Comparison of ENCODE assay signal across 10 cellular contexts in the genomic region with DNA sequence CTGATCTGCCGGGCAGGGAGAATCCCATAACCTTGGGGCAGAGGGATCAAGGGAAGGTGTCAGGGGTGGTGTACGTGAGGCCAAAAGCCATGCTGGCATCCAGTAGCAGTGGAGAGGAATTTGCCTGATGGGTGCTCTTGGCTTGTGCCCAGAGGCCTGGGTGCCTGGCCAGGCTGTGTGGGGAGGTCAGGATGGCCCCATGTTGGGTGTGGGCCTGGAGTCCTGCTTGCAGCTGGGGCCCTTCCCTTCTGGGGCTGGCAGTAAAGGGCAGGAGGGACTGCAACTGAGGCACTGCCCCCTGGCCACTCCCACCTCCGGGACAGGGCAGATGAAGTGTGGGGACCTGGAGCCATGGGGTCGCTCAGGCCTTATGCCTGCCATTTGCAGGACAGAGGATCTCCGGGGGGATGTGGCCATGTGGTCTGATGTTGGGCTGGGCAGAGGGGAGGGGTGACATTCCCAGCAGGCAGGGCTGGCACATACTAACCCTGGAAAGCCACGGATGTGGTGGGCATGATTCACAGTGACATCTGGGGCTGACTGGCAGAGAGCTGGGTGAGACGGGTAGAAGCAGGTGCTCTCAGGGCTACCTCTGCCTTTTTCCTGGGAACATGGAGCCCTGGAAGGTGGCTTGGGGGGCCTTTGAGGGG. TPM values are rescaled to one million over a fixed set of nuclear protein-coding genes. Genes with fewer than 3 reads are reported as not detected.
A peak's percentile ranks its signal among the peaks of the same experiment; 100 is the strongest.
DNase-seq lines count a peak whose midpoint lies in the region; ATAC-seq and TF ChIP-seq lines count a peak whose summit lies in the region.
"Had no signal": no experiment of that assay in that cellular context is flagged by ENCODE, and none has a peak within 500 bp of the region (broad histone marks: within the 10 kb centered on the region; RNA-seq: fewer than 3 reads in every experiment).

No MANE protein-coding gene starts in this region.

- DNase-seq in CD8-positive, alpha-beta T cell: peak in 4 of 7 experiments; percentile 69 to 72 (median 71)
- DNase-seq in naive thymus-derived CD4-positive, alpha-beta T cell: no peak
- DNase-seq in osteocyte (ENCODE audit: extremely low spot score, unreplicated experiment) (no peak), H4 (ENCODE audit: low spot score) (no peak)
- DNase-seq: NCI-H524 treated with DMSO at 0.1 percent for 48 hours had no signal

- H3K27ac ChIP-seq in CD8-positive, alpha-beta T cell (ENCODE audit: low read depth, low read length): peak overlapping the region; percentile 97
- H3K27ac ChIP-seq in OCI-LY3 (ENCODE audit: low read length): peak overlapping the region; percentile 99
- H3K27ac ChIP-seq in naive thymus-derived CD4-positive, alpha-beta T cell (ENCODE audit: low read depth, low read length): peak overlapping the region; percentile 96
- H3K27ac ChIP-seq: epithelial cell of prostate had no signal

- peak overlapping the region; percentile 100 for H3K9ac ChIP-seq in OCI-LY3 (ENCODE audit: low read length)

- no peaks in the 10 kb centered on the region for H3K27me3 ChIP-seq in CD8-positive, alpha-beta T cell (ENCODE audit: insufficient read depth, low read length)
- H3K27me3 ChIP-seq in OCI-LY3 (ENCODE audit: low read depth, low read length): no peaks in the 10 kb centered on the region
- H3K27me3 ChIP-seq in naive thymus-derived CD4-positive, alpha-beta T cell (ENCODE audit: control insufficient read depth in 2 of 2, insufficient read depth in 2 of 2, low read length in 2 of 2): no peaks in the 10 kb centered on the region

- H3K27me3 Mint-ChIP-seq in CD8-positive, alpha-beta T cell (ENCODE audit: low read depth): no peaks in the 10 kb centered on the region
- no peaks in the 10 kb centered on the region for H3K27me3 Mint-ChIP-seq in activated naive CD8-positive, alpha-beta T cell
- no peaks in the 10 kb centered on the region for H3K27me3 Mint-ChIP-seq in naive thymus-derived CD4-positive, alpha-beta T cell
- H3K27me3 Mint-ChIP-seq in osteocyte (ENCODE audit: unreplicated experiment): peaks cover 3% of the 10 kb centered on the region

- H3K4me3 ChIP-seq in CD8-positive, alpha-beta T cell (ENCODE audit: low read depth, low read length): peak overlapping the region; percentile 84
- peak overlapping the region; percentile 100 for H3K4me3 ChIP-seq in OCI-LY3 (ENCODE audit: low read length)
- H3K4me3 ChIP-seq in naive thymus-derived CD4-positive, alpha-beta T cell (ENCODE audit: low read length): peak overlapping the region; percentile 91

- H3K4me3 Mint-ChIP-seq in CD8-positive, alpha-beta T cell: peak overlapping the region; percentile 100
- peak overlapping the region; percentile 91 for H3K4me3 Mint-ChIP-seq in activated naive CD8-positive, alpha-beta T cell
- peak overlapping the region; percentile 93 to 100 (median 98) for H3K4me3 Mint-ChIP-seq in naive thymus-derived CD4-positive, alpha-beta T cell
- H3K4me3 Mint-ChIP-seq in osteocyte (ENCODE audit: unreplicated experiment): no peak overlapping the region

- H3K27ac Mint-ChIP-seq in CD8-positive, alpha-beta T cell: peak overlapping the region; percentile 100
- H3K27ac Mint-ChIP-seq in activated naive CD8-positive, alpha-beta T cell: peak overlapping the region; percentile 99
- peak overlapping the region; percentile 96 to 100 (median 99) for H3K27ac Mint-ChIP-seq in naive thymus-derived CD4-positive, alpha-beta T cell
- no peak overlapping the region for H3K27ac Mint-ChIP-seq in osteocyte (ENCODE audit: unreplicated experiment)

- no peaks in the 10 kb centered on the region for H3K9me3 Mint-ChIP-seq in CD8-positive, alpha-beta T cell
- H3K9me3 Mint-ChIP-seq in activated naive CD8-positive, alpha-beta T cell (ENCODE audit: low read depth): no peaks in the 10 kb centered on the region
- H3K9me3 Mint-ChIP-seq in naive thymus-derived CD4-positive, alpha-beta T cell: peaks cover 0 to 2% (median 0%) of the 10 kb centered on the region in 11 donors
- no peaks in the 10 kb centered on the region for H3K9me3 Mint-ChIP-seq in osteocyte (ENCODE audit: unreplicated experiment)

- H4K20me1 ChIP-seq in OCI-LY3 (ENCODE audit: insufficient read depth, low read length): no peaks in the 10 kb centered on the region

- no peaks in the 10 kb centered on the region for H3K36me3 ChIP-seq in CD8-positive, alpha-beta T cell (ENCODE audit: insufficient read depth, low read length)
- H3K36me3 ChIP-seq in OCI-LY3 (replicated peaks; ENCODE audit: low read depth, low read length): no peaks in the 10 kb centered on the region
- H3K36me3 ChIP-seq in naive thymus-derived CD4-positive, alpha-beta T cell (ENCODE audit: control insufficient read depth in 2 of 3, insufficient read depth in 3 of 3, low read length in 3 of 3): peaks cover 0 to 5% (median 0%) of the 10 kb centered on the region in 3 experiments

- no peak for TF ChIP-seq CTCF in CD8-positive, alpha-beta T cell (IDR thresholded peaks at IDR 0.05)
- TF ChIP-seq CTCF in OCI-LY3 (IDR thresholded peaks at IDR 0.05; ENCODE audit: low read depth, low read length): no peak
- TF ChIP-seq CTCF in osteocyte (IDR thresholded peaks at IDR 0.05): no peak

- peaks cover 88% of the 10 kb centered on the region for H3K79me2 ChIP-seq in OCI-LY3 (ENCODE audit: low read length)

- no peak overlapping the region for H2AFZ ChIP-seq in OCI-LY3 (ENCODE audit: low read depth, low read length)

- CTCF ChIA-PET in CD8-positive, alpha-beta T cell (lab: Charles Lee): interaction anchor here (0.8 to 36.1 kb wide), 9 partner anchors 1 to 160 kb away, joined by 3 to 1097 read pairs (median 7); a partner anchor contains a TSS
- CTCF ChIA-PET in naive thymus-derived CD4-positive, alpha-beta T cell (lab: Charles Lee): interaction anchor here (0.6 to 13.6 kb wide), 14 partner anchors 8 to 160 kb away, joined by 3 to 397 read pairs (median 4); a partner anchor contains a TSS

- H3K4me1 Mint-ChIP-seq in CD8-positive, alpha-beta T cell (ENCODE audit: low read depth): peaks cover 63% of the 10 kb centered on the region
- H3K4me1 Mint-ChIP-seq in activated naive CD8-positive, alpha-beta T cell (ENCODE audit: low read depth): peaks cover 67% of the 10 kb centered on the region
- H3K4me1 Mint-ChIP-seq in naive thymus-derived CD4-positive, alpha-beta T cell: peaks cover 44 to 75% (median 59%) of the 10 kb centered on the region in 7 donors
- peaks cover 37% of the 10 kb centered on the region for H3K4me1 Mint-ChIP-seq in osteocyte (ENCODE audit: unreplicated experiment)

- H3K36me3 Mint-ChIP-seq in CD8-positive, alpha-beta T cell: peaks cover 21% of the 10 kb centered on the region
- H3K36me3 Mint-ChIP-seq in activated naive CD8-positive, alpha-beta T cell: peaks cover 2% of the 10 kb centered on the region
- H3K36me3 Mint-ChIP-seq in naive thymus-derived CD4-positive, alpha-beta T cell: peaks cover 0 to 45% (median 4%) of the 10 kb centered on the region in 5 donors
- H3K36me3 Mint-ChIP-seq in osteocyte (ENCODE audit: unreplicated experiment): no peaks in the 10 kb centered on the region

- intact Hi-C loops in CD8-positive, alpha-beta T cell (cut with DNase I, micrococcal nuclease): loop anchor here in 1 of 2 experiments (5.0 kb wide), 1 partner anchor 37 kb away; a partner anchor contains a TSS
- intact Hi-C loops in naive thymus-derived CD4-positive, alpha-beta T cell (cut with micrococcal nuclease): loop anchor here (1.0 to 5.0 kb wide), 5 partner anchors 37 to 967 kb away; a partner anchor contains a TSS

- ATAC-seq in CD8-positive, alpha-beta T cell: no peak
- ATAC-seq in naive thymus-derived CD4-positive, alpha-beta T cell: no peak
- ATAC-seq in HG02571 (IDR thresholded peaks at IDR 0.05; ENCODE audit: unreplicated experiment): no peak
- ATAC-seq in HG03045 (IDR thresholded peaks at IDR 0.05; ENCODE audit: unreplicated experiment): no peak

- POLR2A ChIA-PET in CD8-positive, alpha-beta T cell (lab: Charles Lee): interaction anchor here (0.7 to 7.1 kb wide), 13 partner anchors 10 to 101 kb away, joined by 3 to 124 read pairs (median 6); a partner anchor contains a TSS
- POLR2A ChIA-PET in naive thymus-derived CD4-positive, alpha-beta T cell (lab: Charles Lee): interaction anchor here (0.9 to 23.4 kb wide), 9 partner anchors 19 to 91 kb away, joined by 3 to 851 read pairs (median 16); a partner anchor contains a TSS

- H3K9me3 ChIP-seq in CD8-positive, alpha-beta T cell (ENCODE audit: low read length): no peaks in the 10 kb centered on the region
- H3K9me3 ChIP-seq in OCI-LY3 (ENCODE audit: insufficient read depth, low read length): no peaks in the 10 kb centered on the region
- H3K9me3 ChIP-seq in naive thymus-derived CD4-positive, alpha-beta T cell (ENCODE audit: control insufficient read depth in 2 of 3, low read length in 3 of 3): no peaks in the 10 kb centered on the region

- peaks cover 67% of the 10 kb centered on the region for H3K4me1 ChIP-seq in CD8-positive, alpha-beta T cell (ENCODE audit: insufficient read depth, low read length)
- peaks cover 74% of the 10 kb centered on the region for H3K4me1 ChIP-seq in OCI-LY3 (ENCODE audit: low read length)
- peaks cover 58 to 60% of the 10 kb centered on the region in 2 donors for H3K4me1 ChIP-seq in naive thymus-derived CD4-positive, alpha-beta T cell (ENCODE audit: control insufficient read depth in 2 of 2, insufficient read depth in 2 of 2, low read length in 2 of 2)

- H3K4me2 ChIP-seq in OCI-LY3 (ENCODE audit: low read length): peak overlapping the region; percentile 99

RNA-seq across cellular contexts. Expression of a gene that starts 3.5 kb away (rescaled TPM):
- 100 to 1,000 TPM; 527 to 558 TPM for total RNA-seq in CD8-positive, alpha-beta T cell
- total RNA-seq in naive thymus-derived CD4-positive, alpha-beta T cell: 100 to 1,000 TPM; 324 to 595 (median 396) TPM
- 10 to 100 TPM; 19.0 to 36.4 TPM for polyA plus RNA-seq in naive thymus-derived CD4-positive, alpha-beta T cell
- total RNA-seq in osteocyte: 2.0 and 2.8 TPM in 2 replicates
- 4.4 and 6.7 TPM in 2 replicates for total RNA-seq in H4 (2014; rRNA removed; shearing (Covaris generic))

RNA-seq across cellular contexts. Expression of a gene that starts 36.7 kb away (rescaled TPM):
- total RNA-seq in CD8-positive, alpha-beta T cell: under 1 TPM in 1 of 2 experiments, not detected in 1; 0.22 TPM
- total RNA-seq in naive thymus-derived CD4-positive, alpha-beta T cell: 1 to 10 TPM in 1 of 5 experiments, under 1 TPM in 3, not detected in 1; 0.12 to 1.1 (median 0.58) TPM
- under 1 TPM; 0.31 to 0.59 TPM for polyA plus RNA-seq in naive thymus-derived CD4-positive, alpha-beta T cell
- total RNA-seq in osteocyte: 0.18 TPM in 1 of 2 replicates, not detected in the other
- 0.21 TPM in 1 of 2 replicates, not detected in the other for total RNA-seq in H4 (2014; rRNA removed; shearing (Covaris generic))

Comparison
In these comparisons a context has a peak if more than half of its experiments do, and no peak if none do; other contexts are left out.
1. DNase-seq: peak in CD8-positive, alpha-beta T cell (4 of 7); none in naive thymus-derived CD4-positive, alpha-beta T cell (0 of 9), osteocyte (single experiment) and H4 (single experiment).
2. RNA of a gene that starts 3.5 kb away (total RNA-seq): 527 to 558 TPM in CD8-positive, alpha-beta T cell and 324 to 595 TPM in naive thymus-derived CD4-positive, alpha-beta T cell; 4.4 to 6.7 TPM in H4 and 2.0 to 2.8 TPM in osteocyte; every median in the first group is over 10 times any median in the second.
3. Peak in every context shown above with its lines, with median percentiles within 50 percentile points of each other: H3K27ac ChIP-seq and H3K4me3 ChIP-seq.